ENCODE assay signal across 21 cellular contexts in the genomic region with DNA sequence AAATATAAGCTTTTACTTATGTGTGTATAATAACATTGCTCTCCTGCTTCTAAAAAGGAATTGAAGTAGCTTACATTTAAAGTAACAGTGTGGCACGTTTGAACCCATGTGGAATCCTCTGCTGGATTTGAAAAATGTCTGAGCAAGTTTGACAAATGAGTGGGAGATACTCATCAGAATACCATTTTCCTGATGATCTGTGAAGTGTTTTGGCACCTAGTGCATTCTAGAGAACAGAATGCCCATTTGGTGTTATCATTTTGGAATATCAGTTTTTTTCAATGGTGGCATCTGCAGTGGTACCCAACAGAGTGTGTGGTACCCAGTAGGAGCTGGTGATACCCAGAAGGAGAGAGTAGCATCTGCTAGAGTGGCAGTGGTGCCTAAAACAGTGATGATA.
DNase-seq lines count a peak whose midpoint lies in the region; ATAC-seq, FAIRE-seq and TF ChIP-seq lines count a peak whose summit lies in the region.
"Had no signal": no experiment of that assay in that cellular context is flagged by ENCODE, and none has a peak within 500 bp of the region (broad histone marks: within the 10 kb centered on the region; RNA-seq: fewer than 3 reads in every experiment).

No MANE protein-coding gene starts in this region.

- H3K4me2 ChIP-seq in A549 (peak overlapping the region; percentile 55), PC-3 (ENCODE audit: low read length) (peak overlapping the region; percentile 62; the same call in 1 of the 2 replicates)

- no peak for TF ChIP-seq EP300 in A549 (IDR thresholded peaks at IDR 0.05)

- BruUV-seq in PC-3 (replicated peaks; lab: Mats Ljungman, UMichigan): no TSS peak

- intact Hi-C loops in PC-3 (cut with micrococcal nuclease): loop anchor here (5.0 to 10.0 kb wide), 2 partner anchors 42 to 214 kb away; no protein-coding TSS in a partner anchor

- no peaks in the 10 kb centered on the region for H3K27me3 ChIP-seq in PC-3 (ENCODE audit: low read length)
- H3K27me3 ChIP-seq: BE2C had no signal

- in situ Hi-C loops in GM13977 (cut with MboI; ENCODE audit: low pct_unique_long_range_greater_than_20kb, low sequenced_read_pairs, unreplicated experiment): no loop called here

- peak overlapping the region in 1 of 2 experiments; percentile 23; a peak in 2 of 6 replicates for H3K27ac ChIP-seq in A549
- peak overlapping the region; percentile 31; the same call in 1 of the 2 replicates for H3K27ac ChIP-seq in PC-3 (ENCODE audit: low read length)
- peak overlapping the region; percentile 67 for H3K27ac ChIP-seq in caudate nucleus (ENCODE audit: low read depth, low read length)
- H3K27ac ChIP-seq: GM23248 had no signal

- TF ChIP-seq RAD21 in A549 (conservative IDR thresholded peaks at IDR 0.05 in 1 of 2, IDR thresholded peaks at IDR 0.05 in 1 of 2): no peak

- no peak overlapping the region for H3K4me3 ChIP-seq in A549
- H3K4me3 ChIP-seq in PC-3 (ENCODE audit: low read length): no peak overlapping the region
- H3K4me3 ChIP-seq: GM23248, HAP-1 had no signal

- no peaks in the 10 kb centered on the region for H3F3A ChIP-seq in PC-3 (ENCODE audit: low read length, unreplicated experiment)

- no peaks in the 10 kb centered on the region for H3K9me2 ChIP-seq in PC-3 (replicated peaks; ENCODE audit: low read length)

- CTCF ChIA-PET in A549 (lab: Yijun Ruan, JAX): no interaction called here
- CTCF ChIA-PET in PC-3 (lab: Charles Lee): no interaction called here

- peaks cover 39% of the 10 kb centered on the region for H3K4me1 ChIP-seq in A549
- peaks cover 22% of the 10 kb centered on the region for H3K4me1 ChIP-seq in PC-3 (ENCODE audit: insufficient read depth, low read length)
- H3K4me1 ChIP-seq: BE2C, HAP-1 had no signal

- no peak for TF ChIP-seq CTCF in A549 (IDR thresholded peaks at IDR 0.05)
- TF ChIP-seq CTCF in PC-3 (conservative IDR thresholded peaks at IDR 0.05; ENCODE audit: low read depth, low read length): no peak
- no peak for TF ChIP-seq CTCF in GM13977 (IDR thresholded peaks at IDR 0.05; ENCODE audit: extremely low read depth, insufficient read depth, missing control alignments)

- POLR2A ChIA-PET in A549 (lab: Yijun Ruan, JAX) (no interaction called here), PC-3 (lab: Charles Lee; ENCODE audit: unreplicated experiment) (no interaction called here)

- no peak for DNase-seq in A549 (ENCODE audit: low read depth in 1 of 2, low spot score in 1 of 2)
- no peak for DNase-seq in PC-3
- DNase-seq in caudate nucleus (lab: John Stamatoyannopoulos, UW): peak in 26 of 61 donors; percentile 1 to 80 (median 24)
- DNase-seq in middle frontal gyrus (ENCODE audit: extremely low spot score, low spot score): peak; percentile 33
- DNase-seq in GM13977 (ENCODE audit: low spot score): no peak
- no peak for DNase-seq in SHP77 (lab: John Stamatoyannopoulos, UW)
- DNase-seq in DMS 273 (lab: John Stamatoyannopoulos, UW; ENCODE audit: unreplicated experiment): no peak
- DNase-seq: 8988T; BE2C; C1 segment of cervical spinal cord; CD4-positive, CD25-positive, alpha-beta regulatory T cell; CD8-positive, alpha-beta memory T cell; COR-L47; KBM-7 had no signal

- no peaks in the 10 kb centered on the region for H3K36me3 ChIP-seq in PC-3 (ENCODE audit: low read depth, low read length)
- H3K36me3 ChIP-seq: BE2C, HAP-1 had no signal

- H3K9me3 ChIP-seq in A549: no peaks in the 10 kb centered on the region
- H3K9me3 ChIP-seq in PC-3 (ENCODE audit: low read length): no peaks in the 10 kb centered on the region
- H3K9me3 ChIP-seq: HAP-1 had no signal

- no peaks in the 10 kb centered on the region for H4K20me1 ChIP-seq in PC-3 (ENCODE audit: low read length)

- no peak overlapping the region for H2AFZ ChIP-seq in PC-3 (ENCODE audit: low read length)
- H2AFZ ChIP-seq: GM23248 had no signal

- no peak for FAIRE-seq in A549 (lab: Jason Lieb, UNC)
- FAIRE-seq: G401.6, GM12891, GM18507, HepG2 had no signal

- 35% methylated on average over 1 of the region's 1 CpG for WGBS in A549 (ENCODE audit: missing lambda C conversion rate)

- no peaks in the 10 kb centered on the region for H3K79me2 ChIP-seq in PC-3 (ENCODE audit: low read length)

- ATAC-seq in A549 (no peak), PC-3 (no peak), HG03460 (IDR thresholded peaks at IDR 0.05; ENCODE audit: unreplicated experiment) (no peak)
- ATAC-seq: HepG2 had no signal

- H3K9ac ChIP-seq in PC-3 (ENCODE audit: low read length): peak overlapping the region; percentile 8; the same call in 1 of the 2 replicates
- H3K9ac ChIP-seq: GM23248 had no signal

- TF ChIP-seq POLR2A in A549 (IDR thresholded peaks at IDR 0.05; ENCODE audit: low read length): no peak

TF ChIP-seq in A549, 52 proteins besides CTCF, POLR2A, EP300 and RAD21:
- TF ChIP-seq FOXS1 (CRISPR knock-in tag; IDR thresholded peaks at IDR 0.05): no peak
- no peak for TF ChIP-seq RCOR1 (IDR thresholded peaks at IDR 0.05; ENCODE audit: low read depth, low read length)
- TF ChIP-seq, protein P1, sequence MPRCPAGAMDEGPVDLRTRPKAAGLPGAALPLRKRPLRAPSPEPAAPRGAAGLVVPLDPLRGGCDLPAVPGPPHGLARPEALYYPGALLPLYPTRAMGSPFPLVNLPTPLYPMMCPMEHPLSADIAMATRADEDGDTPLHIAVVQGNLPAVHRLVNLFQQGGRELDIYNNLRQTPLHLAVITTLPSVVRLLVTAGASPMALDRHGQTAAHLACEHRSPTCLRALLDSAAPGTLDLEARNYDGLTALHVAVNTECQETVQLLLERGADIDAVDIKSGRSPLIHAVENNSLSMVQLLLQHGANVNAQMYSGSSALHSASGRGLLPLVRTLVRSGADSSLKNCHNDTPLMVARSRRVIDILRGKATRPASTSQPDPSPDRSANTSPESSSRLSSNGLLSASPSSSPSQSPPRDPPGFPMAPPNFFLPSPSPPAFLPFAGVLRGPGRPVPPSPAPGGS (IDR thresholded peaks at IDR 0.05): no peak
- no peak for TF ChIP-seq CHD4 (IDR thresholded peaks at IDR 0.05; ENCODE audit: borderline replicate concordance)
- no peak for TF ChIP-seq ZC3H11A (IDR thresholded peaks at IDR 0.05)
- TF ChIP-seq NR3C1 (IDR thresholded peaks at IDR 0.05): no peak
- TF ChIP-seq SMC3 (IDR thresholded peaks at IDR 0.05): no peak
- no peak for TF ChIP-seq CEBPB (IDR thresholded peaks at IDR 0.05)
- TF ChIP-seq ZSCAN20 (CRISPR knock-in tag; IDR thresholded peaks at IDR 0.05): no peak
- TF ChIP-seq HDAC2 (IDR thresholded peaks at IDR 0.05): no peak
- TF ChIP-seq, protein P2, sequence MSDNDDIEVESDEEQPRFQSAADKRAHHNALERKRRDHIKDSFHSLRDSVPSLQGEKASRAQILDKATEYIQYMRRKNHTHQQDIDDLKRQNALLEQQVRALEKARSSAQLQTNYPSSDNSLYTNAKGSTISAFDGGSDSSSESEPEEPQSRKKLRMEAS (IDR thresholded peaks at IDR 0.05): no peak
- TF ChIP-seq, protein P3, sequence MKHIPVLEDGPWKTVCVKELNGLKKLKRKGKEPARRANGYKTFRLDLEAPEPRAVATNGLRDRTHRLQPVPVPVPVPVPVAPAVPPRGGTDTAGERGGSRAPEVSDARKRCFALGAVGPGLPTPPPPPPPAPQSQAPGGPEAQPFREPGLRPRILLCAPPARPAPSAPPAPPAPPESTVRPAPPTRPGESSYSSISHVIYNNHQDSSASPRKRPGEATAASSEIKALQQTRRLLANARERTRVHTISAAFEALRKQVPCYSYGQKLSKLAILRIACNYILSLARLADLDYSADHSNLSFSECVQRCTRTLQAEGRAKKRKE (CRISPR knock-in tag; IDR thresholded peaks at IDR 0.05; ENCODE audit: low read depth): no peak
- no peak for TF ChIP-seq EHMT2 (IDR thresholded peaks at IDR 0.05; ENCODE audit: low read depth)
- TF ChIP-seq TFCP2L1 (CRISPR knock-in tag; IDR thresholded peaks at IDR 0.05): no peak
TF ChIP-seq in A549: peak in this region for 0.
